ENCODE assay signal across 9 cellular contexts in the genomic region with DNA sequence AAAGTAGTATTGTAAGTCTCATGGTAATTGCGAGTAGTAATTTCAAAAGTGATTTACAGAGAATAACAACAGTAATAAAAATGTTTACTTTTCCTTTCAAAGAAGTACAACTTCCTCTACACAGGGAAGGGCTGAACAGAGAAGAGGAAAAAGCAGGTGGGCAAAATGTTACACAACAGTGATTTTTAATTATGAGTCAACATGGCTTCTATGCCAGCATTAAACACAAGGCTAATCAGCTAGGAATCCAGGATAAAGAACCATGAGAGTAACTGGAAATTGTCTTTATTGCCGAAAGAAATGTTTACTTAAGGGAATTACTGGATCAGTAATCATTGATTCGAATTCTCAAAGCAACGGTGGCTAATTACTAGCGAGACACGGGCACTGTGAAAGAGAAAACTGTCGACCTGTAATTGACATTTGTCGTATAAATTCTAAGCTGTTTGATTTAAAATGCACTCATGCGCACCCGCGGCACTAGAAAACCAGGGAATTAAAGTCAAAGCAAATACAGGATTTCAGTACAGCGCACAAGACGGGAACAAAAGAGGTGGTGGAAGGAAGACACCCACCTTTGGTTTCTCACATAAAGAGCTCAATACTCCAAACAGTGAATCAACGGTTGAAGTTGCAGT. TPM values are rescaled to one million over a fixed set of nuclear protein-coding genes. Genes with fewer than 3 reads are reported as not detected.
DNase-seq lines count a peak whose midpoint lies in the region; ATAC-seq lines count a peak whose summit lies in the region.
"Had no signal": no experiment of that assay in that cellular context is flagged by ENCODE, and none has a peak within 500 bp of the region (broad histone marks: within the 10 kb centered on the region; RNA-seq: fewer than 3 reads in every experiment).

No MANE protein-coding gene starts in this region.

- no peaks in the 10 kb centered on the region for H3K36me3 ChIP-seq in rectal smooth muscle tissue (ENCODE audit: control insufficient read depth, insufficient read depth, low read length)

- ATAC-seq in GM18502 (IDR thresholded peaks at IDR 0.05; ENCODE audit: poor library complexity, unreplicated experiment) (no peak), GM19035 (IDR thresholded peaks at IDR 0.05; ENCODE audit: unreplicated experiment) (no peak)

- peak overlapping the region; percentile 50 for H3K9ac ChIP-seq in rectal smooth muscle tissue (ENCODE audit: low read length)

- peak overlapping the region; percentile 84 for H3K4me3 Mint-ChIP-seq in activated T-helper 2 cell treated with anti-CD3 and anti-CD28 coated beads, Interferon-gamma antibody, Interleukin-2, Interleukin-4, amounts not matched to agents 10 μg/mL and 5 μg/mL and 100 μg/mL, durations not matched to agents 14 hours and 24 hours and 36 hours (ENCODE audit: low read depth)

- H3K4me1 ChIP-seq in rectal smooth muscle tissue (ENCODE audit: control insufficient read depth, insufficient read depth, low read length) = peaks cover 15% of the 10 kb centered on the region

- no peaks in the 10 kb centered on the region for H3K27me3 ChIP-seq in rectal smooth muscle tissue (ENCODE audit: control insufficient read depth, insufficient read depth, low read length)

- H3K36me3 Mint-ChIP-seq in activated T-helper 2 cell treated with anti-CD3 and anti-CD28 coated beads, Interferon-gamma antibody, Interleukin-2, Interleukin-4, amounts not matched to agents 10 μg/mL and 5 μg/mL and 100 μg/mL, durations not matched to agents 14 hours and 24 hours and 36 hours (ENCODE audit: low read depth) = no peaks in the 10 kb centered on the region

- peak overlapping the region; percentile 81 for H3K27ac Mint-ChIP-seq in activated T-helper 2 cell treated with anti-CD3 and anti-CD28 coated beads, Interferon-gamma antibody, Interleukin-2, Interleukin-4, amounts not matched to agents 10 μg/mL and 5 μg/mL and 100 μg/mL, durations not matched to agents 14 hours and 24 hours and 36 hours

- intact Hi-C loops in activated T-helper 2 cell treated with anti-CD3 and anti-CD28 coated beads, Interferon-gamma antibody, Interleukin-2, Interleukin-4, amounts not matched to agents 10 μg/mL and 5 μg/mL and 100 μg/mL, durations not matched to agents 14 hours and 24 hours and 36 hours (cut with micrococcal nuclease) = loop anchor here (2.0 kb wide), 1 partner anchor 135 kb away; a partner anchor contains a TSS

- peaks cover 22% of the 10 kb centered on the region for H3K4me1 Mint-ChIP-seq in activated T-helper 2 cell treated with anti-CD3 and anti-CD28 coated beads, Interferon-gamma antibody, Interleukin-2, Interleukin-4, amounts not matched to agents 10 μg/mL and 5 μg/mL and 100 μg/mL, durations not matched to agents 14 hours and 24 hours and 36 hours (ENCODE audit: low read depth)

- peak; percentile 8 for DNase-seq in activated CD4-positive, alpha-beta T cell treated with anti-CD3 and anti-CD28 coated beads for 48 hours
- DNase-seq in activated CD4-positive, alpha-beta T cell treated with anti-CD3 and anti-CD28 coated beads for 1 hour = no peak
- peak; percentile 88 for DNase-seq in NCI-H146 (lab: John Stamatoyannopoulos, UW)
- DNase-seq in activated T-helper 2 cell treated with anti-CD3 and anti-CD28 coated beads, Interferon-gamma antibody, Interleukin-2, Interleukin-4, amounts not matched to agents 10 μg/mL and 5 μg/mL and 100 μg/mL, durations not matched to agents 14 hours and 24 hours and 36 hours (ENCODE audit: low spot score) = no peak
- peak; percentile 18 for DNase-seq in hepatic stellate cell (ENCODE audit: low spot score)

- H3K27ac ChIP-seq in rectal smooth muscle tissue (ENCODE audit: low read depth, low read length) = peak overlapping the region; percentile 89

- no peaks in the 10 kb centered on the region for H3K9me3 Mint-ChIP-seq in activated T-helper 2 cell treated with anti-CD3 and anti-CD28 coated beads, Interferon-gamma antibody, Interleukin-2, Interleukin-4, amounts not matched to agents 10 μg/mL and 5 μg/mL and 100 μg/mL, durations not matched to agents 14 hours and 24 hours and 36 hours

- H3K4me3 ChIP-seq in rectal smooth muscle tissue (ENCODE audit: low read length) = peak overlapping the region; percentile 62

- no peaks in the 10 kb centered on the region for H3K27me3 Mint-ChIP-seq in activated T-helper 2 cell treated with anti-CD3 and anti-CD28 coated beads, Interferon-gamma antibody, Interleukin-2, Interleukin-4, amounts not matched to agents 10 μg/mL and 5 μg/mL and 100 μg/mL, durations not matched to agents 14 hours and 24 hours and 36 hours (ENCODE audit: low read depth)

RNA-seq across cellular contexts. Expression of a gene that starts 15.5 kb away (rescaled TPM):
- 44.1 and 46.3 TPM in 2 replicates for total RNA-seq in activated T-helper 2 cell treated with anti-CD3 and anti-CD28 coated beads, Interferon-gamma antibody, Interleukin-2, Interleukin-4, amounts not matched to agents 10 μg/mL and 5 μg/mL and 100 μg/mL, durations not matched to agents 14 hours and 24 hours and 36 hours

RNA-seq across cellular contexts. Expression of a gene that starts 17.9 kb away (rescaled TPM):
- 20.5 and 22.3 TPM in 2 replicates for total RNA-seq in activated T-helper 2 cell treated with anti-CD3 and anti-CD28 coated beads, Interferon-gamma antibody, Interleukin-2, Interleukin-4, amounts not matched to agents 10 μg/mL and 5 μg/mL and 100 μg/mL, durations not matched to agents 14 hours and 24 hours and 36 hours

RNA-seq across cellular contexts. Expression of a gene that starts 37.5 kb away (rescaled TPM):
- total RNA-seq in activated T-helper 2 cell treated with anti-CD3 and anti-CD28 coated beads, Interferon-gamma antibody, Interleukin-2, Interleukin-4, amounts not matched to agents 10 μg/mL and 5 μg/mL and 100 μg/mL, durations not matched to agents 14 hours and 24 hours and 36 hours = not detected in 2 replicates
- total RNA-seq: glomerular endothelial cell had no signal

Comparison
In these comparisons a context has a peak if more than half of its experiments do, and no peak if none do; other contexts are left out.
1. DNase-seq: peak in activated CD4-positive, alpha-beta T cell treated with anti-CD3 and anti-CD28 coated beads for 48 hours (single experiment), NCI-H146 (single experiment) and hepatic stellate cell (single experiment); none in activated CD4-positive, alpha-beta T cell treated with anti-CD3 and anti-CD28 coated beads for 1 hour (single experiment) and activated T-helper 2 cell treated with anti-CD3 and anti-CD28 coated beads, Interferon-gamma antibody, Interleukin-2, Interleukin-4, amounts not matched to agents 10 μg/mL and 5 μg/mL and 100 μg/mL, durations not matched to agents 14 hours and 24 hours and 36 hours (single experiment).